ENCODE assay signal across 9 cellular contexts in the genomic region with DNA sequence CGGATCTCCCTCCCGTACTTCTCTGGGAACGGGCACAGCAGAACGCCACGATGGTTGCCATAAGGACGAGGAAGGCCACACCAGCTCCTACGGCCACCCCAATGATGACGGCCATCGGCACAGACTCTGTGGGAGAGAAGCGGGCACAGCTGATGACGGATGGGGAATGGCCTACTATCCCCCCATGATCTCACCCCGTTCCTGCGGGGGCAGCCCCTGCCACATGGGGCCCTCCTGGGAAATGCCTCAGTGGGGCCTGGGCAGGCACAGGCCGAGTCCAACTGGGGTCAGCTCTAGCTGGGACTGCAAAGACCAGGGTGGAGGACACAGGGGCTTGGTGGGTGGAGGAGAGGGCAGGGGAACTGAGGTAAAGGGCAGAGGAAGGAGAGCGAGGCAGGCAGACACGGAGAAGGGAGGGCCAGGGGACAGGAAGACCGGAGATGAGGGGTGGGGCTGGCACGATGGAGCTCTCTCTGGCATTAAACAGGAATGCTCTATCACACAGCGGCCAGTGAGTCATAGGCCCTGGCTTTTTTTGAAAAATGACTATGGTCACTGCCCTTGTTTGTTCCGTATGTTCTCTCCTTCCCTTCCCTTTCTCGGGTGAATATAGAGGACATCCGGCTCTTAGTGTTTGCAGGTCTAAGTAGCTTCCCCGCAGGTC.
DNase-seq lines count a peak whose midpoint lies in the region; ATAC-seq, FAIRE-seq and TF ChIP-seq lines count a peak whose summit lies in the region.
"Had no signal": no experiment of that assay in that cellular context is flagged by ENCODE, and none has a peak within 500 bp of the region (broad histone marks: within the 10 kb centered on the region; RNA-seq: fewer than 3 reads in every experiment).

No MANE protein-coding gene starts in this region.

- 79 to 88% methylated on average over 23 of the region's 23 CpGs for WGBS in lung, 2 donors

- H3K27me3 ChIP-seq in lung (ENCODE audit: control insufficient read depth, insufficient read depth), result no peaks in the 10 kb centered on the region

- TF ChIP-seq CTCF in lung (IDR thresholded peaks at IDR 0.05; ENCODE audit: control extremely low read depth, extremely low read depth), result no peak

- no peak overlapping the region for H3K4me3 ChIP-seq in lung

- no peaks in the 10 kb centered on the region for H3K9me3 ChIP-seq in lung (ENCODE audit: control insufficient read depth in 2 of 2, insufficient read depth in 1 of 2, low read length in 1 of 2)

- peak overlapping the region; percentile 79 to 85 for H3K27ac ChIP-seq in lung (ENCODE audit: low read depth in 1 of 2, low read length in 1 of 2)
- H3K27ac ChIP-seq: WERI-Rb-1 had no signal

- FAIRE-seq in urothelium cell line (lab: Jason Lieb, UNC), result no peak
- FAIRE-seq: islet of Langerhans had no signal

- peak; percentile 86 for DNase-seq in LoVo (ENCODE audit: low spot score)
- peak; percentile 63 for DNase-seq in dermis blood vessel endothelial cell
- peak; percentile 48 for DNase-seq in lung (ENCODE audit: low spot score)
- peak; percentile 82 for DNase-seq in urothelium cell line (ENCODE audit: low spot score)
- DNase-seq in kidney glomerular epithelial cell (lab: John Stamatoyannopoulos, UW), result no peak
- no peak for DNase-seq in cerebellar nuclear complex (lab: John Stamatoyannopoulos, UW)
- DNase-seq: WERI-Rb-1 had no signal

- ATAC-seq in lung (ENCODE audit: insufficient read depth, low FRiP score), result peak; percentile 36
- ATAC-seq in HG03139 (IDR thresholded peaks at IDR 0.05; ENCODE audit: unreplicated experiment), result no peak

- H3K4me1 ChIP-seq in lung (ENCODE audit: control insufficient read depth in 2 of 2, insufficient read depth in 2 of 2, low read length in 2 of 2), result peaks cover 9 to 13% of the 10 kb centered on the region in 2 donors

- H3K36me3 ChIP-seq in lung (ENCODE audit: control insufficient read depth in 2 of 2, insufficient read depth in 2 of 2, low read length in 2 of 2), result no peaks in the 10 kb centered on the region
- H3K36me3 ChIP-seq: WERI-Rb-1 had no signal

Comparison
In these comparisons a context has a peak if more than half of its experiments do, and no peak if none do; other contexts are left out.
1. DNase-seq: peak in LoVo (single experiment), dermis blood vessel endothelial cell (single experiment), lung (single experiment) and urothelium cell line (single experiment); none in kidney glomerular epithelial cell (single experiment) and cerebellar nuclear complex (0 of 2).